ENCODE assay signal across 8 cellular contexts in the genomic region with DNA sequence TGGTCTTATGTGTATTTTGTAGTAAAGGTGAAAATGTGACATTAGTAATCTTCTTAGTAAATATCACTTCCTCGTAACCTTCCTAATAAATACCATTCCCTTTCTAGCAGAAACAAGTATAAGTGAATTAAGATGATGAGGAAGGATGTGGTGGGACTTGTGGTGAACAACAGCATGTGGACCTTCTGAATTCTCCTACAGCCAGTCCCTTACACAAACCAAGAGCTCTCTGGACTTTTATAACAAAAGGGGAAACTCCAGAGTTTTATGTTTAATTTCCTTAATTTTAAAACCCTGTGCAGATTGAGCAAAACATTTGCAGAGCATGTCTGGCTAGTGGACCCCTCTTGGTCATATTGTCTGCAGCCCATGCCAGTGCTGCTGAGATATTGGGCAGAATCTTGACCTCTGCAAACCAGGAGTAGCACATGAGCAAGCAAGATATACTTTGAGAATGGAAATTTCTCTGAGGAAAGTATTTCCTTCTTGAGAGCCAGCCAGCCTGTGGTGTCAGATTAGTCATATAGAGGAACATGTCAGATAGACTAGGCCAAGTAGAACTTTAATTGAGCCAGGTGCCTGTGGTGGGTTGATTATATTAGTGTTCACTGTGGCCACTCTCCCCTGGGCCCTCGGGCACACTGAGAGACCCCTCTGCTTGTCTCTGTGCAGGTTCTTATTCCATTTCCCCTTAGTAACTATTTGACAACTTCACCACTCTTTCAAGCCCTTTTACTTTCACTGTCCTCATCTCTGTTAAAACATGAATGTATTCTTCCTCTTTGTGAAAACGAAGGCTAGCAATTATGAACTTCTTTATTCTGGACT.
A peak's percentile ranks its signal among the peaks of the same experiment; 100 is the strongest.
DNase-seq lines count a peak whose midpoint lies in the region; ATAC-seq and TF ChIP-seq lines count a peak whose summit lies in the region.
"Had no signal": no experiment of that assay in that cellular context is flagged by ENCODE, and none has a peak within 500 bp of the region (broad histone marks: within the 10 kb centered on the region; RNA-seq: fewer than 3 reads in every experiment).

No MANE protein-coding gene starts in this region.

- no peaks in the 10 kb centered on the region for H3K27me3 ChIP-seq in HL-60 (ENCODE audit: insufficient read depth, poor library complexity, severe bottlenecking)
- H3K27me3 ChIP-seq: adrenal gland had no signal

- DNase-seq in HL-60 (ENCODE audit: low read depth in 1 of 2, low spot score in 1 of 2) (peak; percentile 30 to 59), astrocyte of the spinal cord (ENCODE audit: low read depth, low spot score) (peak; percentile 73), NCI-H2107 treated with DMSO at 0.1 percent for 48 hours (lab: John Stamatoyannopoulos, UW; ENCODE audit: unreplicated experiment) (no peak), DMS53 (lab: John Stamatoyannopoulos, UW) (no peak), NCI-H748 treated with DMSO at 0.1 percent for 48 hours (lab: John Stamatoyannopoulos, UW) (no peak)
- DNase-seq: adrenal gland had no signal

- H3K27me3 Mint-ChIP-seq in stimulated activated memory B cell treated with anti-CD40 and anti-IgM and Interleukin-4, amounts not matched to agents 10 μg/mL and 1 μg/mL and 100 μg/mL, for 72 hours, result no peaks in the 10 kb centered on the region

- H3K4me1 Mint-ChIP-seq in stimulated activated memory B cell treated with anti-CD40 and anti-IgM and Interleukin-4, amounts not matched to agents 10 μg/mL and 1 μg/mL and 100 μg/mL, for 72 hours, result peaks cover 4% of the 10 kb centered on the region

- peaks cover under 1% of the 10 kb centered on the region for H3K9me3 Mint-ChIP-seq in stimulated activated memory B cell treated with anti-CD40 and anti-IgM and Interleukin-4, amounts not matched to agents 10 μg/mL and 1 μg/mL and 100 μg/mL, for 72 hours

- TF ChIP-seq CTCF in HL-60 (IDR thresholded peaks at IDR 0.05; ENCODE audit: insufficient read depth, low read length) (no peak), astrocyte of the spinal cord (IDR thresholded peaks at IDR 0.05; ENCODE audit: low read depth, low read length) (no peak)

- no peak overlapping the region for H3K27ac Mint-ChIP-seq in stimulated activated memory B cell treated with anti-CD40 and anti-IgM and Interleukin-4, amounts not matched to agents 10 μg/mL and 1 μg/mL and 100 μg/mL, for 72 hours

- in situ Hi-C loops in astrocyte of the spinal cord (cut with HindIII; ENCODE audit: low sequenced_read_pairs), result no loop called here

- ATAC-seq in GM19467 (IDR thresholded peaks at IDR 0.05; ENCODE audit: unreplicated experiment), result peak; percentile 71
- ATAC-seq in stimulated activated memory B cell treated with anti-CD40 and anti-IgM and Interleukin-4, amounts not matched to agents 10 μg/mL and 1 μg/mL and 100 μg/mL, for 72 hours, result peak; percentile 53

- H3K4me3 ChIP-seq in HL-60 (replicated peaks; ENCODE audit: insufficient read depth, low read length) (no peak overlapping the region), astrocyte of the spinal cord (ENCODE audit: low read depth, low read length) (no peak overlapping the region)
- H3K4me3 ChIP-seq: adrenal gland had no signal

- no peak overlapping the region for H3K4me3 Mint-ChIP-seq in stimulated activated memory B cell treated with anti-CD40 and anti-IgM and Interleukin-4, amounts not matched to agents 10 μg/mL and 1 μg/mL and 100 μg/mL, for 72 hours

- no peaks in the 10 kb centered on the region for H3K36me3 Mint-ChIP-seq in stimulated activated memory B cell treated with anti-CD40 and anti-IgM and Interleukin-4, amounts not matched to agents 10 μg/mL and 1 μg/mL and 100 μg/mL, for 72 hours

- H3K27ac ChIP-seq in HL-60 (replicated peaks), result peak overlapping the region; percentile 73

Comparison
In these comparisons a context has a peak if more than half of its experiments do, and no peak if none do; other contexts are left out.
1. DNase-seq: peak in HL-60 (2 of 2) and astrocyte of the spinal cord (single experiment); none in NCI-H2107 treated with DMSO at 0.1 percent for 48 hours (single experiment), DMS53 (single experiment) and NCI-H748 treated with DMSO at 0.1 percent for 48 hours (single experiment).